ENCODE assay signal across 16 cellular contexts in genomic region chr16:57884655-57885133, GRCh38.
"Had no signal": no experiment of that assay in that cellular context is flagged by ENCODE, and none has a peak within 500 bp of the region (broad histone marks: within the 10 kb centered on the region; RNA-seq: fewer than 3 reads in every experiment).

No MANE protein-coding gene starts in this region.

- H3K4me3 Mint-ChIP-seq: activated CD4-positive, alpha-beta memory T cell treated with anti-CD3 and anti-CD28 coated beads, Interleukin-2, amount 10 ng/mL, durations not matched to agents 7 days and 5 days; activated naive CD8-positive, alpha-beta T cell treated with anti-CD3 and anti-CD28 coated beads, Interleukin-2, amount 10 ng/mL, durations not matched to agents 7 days and 5 days; natural killer cell treated with Interleukin-12 subunit alpha and Interleukin-12 subunit beta and Interleukin-15 and Interleukin-18, amount 100 ng/mL, for 72 hours had no signal

- FAIRE-seq: islet of Langerhans had no signal

- H3K4me1 ChIP-seq: breast epithelium, uterus had no signal

- H3K9me3 ChIP-seq: breast epithelium, esophagus muscularis mucosa, uterus had no signal

- H3K9me3 Mint-ChIP-seq: activated CD4-positive, alpha-beta memory T cell treated with anti-CD3 and anti-CD28 coated beads, Interleukin-2, amount 10 ng/mL, durations not matched to agents 7 days and 5 days; activated naive CD8-positive, alpha-beta T cell treated with anti-CD3 and anti-CD28 coated beads, Interleukin-2, amount 10 ng/mL, durations not matched to agents 7 days and 5 days; natural killer cell treated with Interleukin-12 subunit alpha and Interleukin-12 subunit beta and Interleukin-15 and Interleukin-18, amount 100 ng/mL, for 72 hours had no signal

- H3K27ac Mint-ChIP-seq: activated CD4-positive, alpha-beta memory T cell treated with anti-CD3 and anti-CD28 coated beads, Interleukin-2, amount 10 ng/mL, durations not matched to agents 7 days and 5 days; activated naive CD8-positive, alpha-beta T cell treated with anti-CD3 and anti-CD28 coated beads, Interleukin-2, amount 10 ng/mL, durations not matched to agents 7 days and 5 days; progenitor cell of endocrine pancreas had no signal

- H3K4me1 Mint-ChIP-seq: activated CD4-positive, alpha-beta memory T cell treated with anti-CD3 and anti-CD28 coated beads, Interleukin-2, amount 10 ng/mL, durations not matched to agents 7 days and 5 days; activated naive CD8-positive, alpha-beta T cell treated with anti-CD3 and anti-CD28 coated beads, Interleukin-2, amount 10 ng/mL, durations not matched to agents 7 days and 5 days had no signal

- H3K36me3 Mint-ChIP-seq: activated naive CD8-positive, alpha-beta T cell treated with anti-CD3 and anti-CD28 coated beads, Interleukin-2, amount 10 ng/mL, durations not matched to agents 7 days and 5 days; natural killer cell treated with Interleukin-12 subunit alpha and Interleukin-12 subunit beta and Interleukin-15 and Interleukin-18, amount 100 ng/mL, for 72 hours had no signal

- ATAC-seq: left lobe of liver; natural killer cell treated with Interleukin-12 subunit alpha and Interleukin-12 subunit beta and Interleukin-15 and Interleukin-18, amount 100 ng/mL, for 72 hours had no signal

- H3K27ac ChIP-seq: breast epithelium, esophagus muscularis mucosa, uterus had no signal

- H3K4me3 ChIP-seq: breast epithelium, uterus had no signal

- H3K36me3 ChIP-seq: breast epithelium, esophagus muscularis mucosa, uterus had no signal

- DNase-seq: activated CD4-positive, alpha-beta memory T cell treated with anti-CD3 and anti-CD28 coated beads, Interleukin-2, amount 10 ng/mL, durations not matched to agents 7 days and 5 days; activated CD4-positive, alpha-beta T cell treated with anti-CD3 and anti-CD28 coated beads for 1 hour; activated gamma-delta T cell; activated naive CD8-positive, alpha-beta T cell treated with anti-CD3 and anti-CD28 coated beads, Interleukin-2, amount 10 ng/mL, durations not matched to agents 7 days and 5 days; activated T-cell treated with anti-CD3 and anti-CD28 coated beads, Interleukin-2, amount 50 U/mL, for 48 hours; foreskin fibroblast; mammary epithelial cell; occipital lobe; stimulated activated CD4-positive, alpha-beta T cell treated with anti-CD3 and anti-CD28 coated beads, Interleukin-4, amount 100 ng/mL, for 4 hours; uterus had no signal
